In the genomic region with DNA sequence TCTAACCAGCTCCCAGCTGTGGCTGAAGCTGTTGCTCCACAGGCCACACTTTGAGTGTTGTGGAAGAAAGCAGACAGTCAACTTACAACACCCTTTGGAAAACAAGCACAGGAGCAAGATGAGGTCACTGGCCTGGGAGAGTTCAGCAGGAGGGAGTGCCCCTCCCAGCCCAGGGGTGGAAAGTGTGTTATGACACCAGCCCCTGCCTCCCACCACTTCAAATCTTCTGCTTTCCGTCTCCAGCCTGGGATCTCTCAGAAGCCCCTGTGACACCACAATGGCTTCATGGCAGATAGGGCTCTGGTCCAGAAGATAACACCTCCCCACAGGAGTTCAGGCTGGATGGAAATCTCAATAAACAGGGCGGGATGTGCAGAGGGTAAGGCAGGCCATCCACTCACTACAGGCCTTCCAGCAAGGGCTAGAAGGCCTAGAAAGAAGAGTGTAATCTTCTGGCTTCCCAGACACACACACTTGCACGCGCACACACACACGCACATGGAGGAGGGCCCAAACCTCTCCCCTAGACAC, we compare ENCODE assay signal across 12 cellular contexts. TPM values are rescaled to one million over a fixed set of nuclear protein-coding genes. Genes with fewer than 3 reads are reported as not detected.
A peak's percentile ranks its signal among the peaks of the same experiment; 100 is the strongest.
DNase-seq lines count a peak whose midpoint lies in the region; ATAC-seq and TF ChIP-seq lines count a peak whose summit lies in the region.
"Had no signal": no experiment of that assay in that cellular context is flagged by ENCODE, and none has a peak within 500 bp of the region (broad histone marks: within the 10 kb centered on the region; RNA-seq: fewer than 3 reads in every experiment).

No MANE protein-coding gene starts in this region.

- H3K4me1 Mint-ChIP-seq in activated CD8-positive, alpha-beta T cell treated with anti-CD3 and anti-CD28 coated beads for 36 hours (ENCODE audit: low read depth): peaks cover 12% of the 10 kb centered on the region
- H3K4me1 Mint-ChIP-seq in activated CD8-positive, alpha-beta T cell treated with anti-CD3 and anti-CD28 coated beads, Interleukin-2, amount 10 ng/mL, durations not matched to agents 7 days and 5 days (ENCODE audit: low read depth): peaks cover 2% of the 10 kb centered on the region
- peaks cover 3% of the 10 kb centered on the region for H3K4me1 Mint-ChIP-seq in activated CD4-positive, alpha-beta memory T cell treated with anti-CD3 and anti-CD28 coated beads for 36 hours (ENCODE audit: low read depth)

- no peaks in the 10 kb centered on the region for H3K27me3 Mint-ChIP-seq in activated CD8-positive, alpha-beta T cell treated with anti-CD3 and anti-CD28 coated beads for 36 hours
- H3K27me3 Mint-ChIP-seq in activated CD8-positive, alpha-beta T cell treated with anti-CD3 and anti-CD28 coated beads, Interleukin-2, amount 10 ng/mL, durations not matched to agents 7 days and 5 days (ENCODE audit: low read depth): peaks cover 4% of the 10 kb centered on the region
- H3K27me3 Mint-ChIP-seq in activated CD4-positive, alpha-beta memory T cell treated with anti-CD3 and anti-CD28 coated beads for 36 hours: peaks cover 1% of the 10 kb centered on the region

- TF ChIP-seq POLR2A in right lobe of liver (IDR thresholded peaks at IDR 0.05) (no peak), uterus (IDR thresholded peaks at IDR 0.05) (no peak)

- no peak overlapping the region for H3K4me3 Mint-ChIP-seq in activated CD8-positive, alpha-beta T cell treated with anti-CD3 and anti-CD28 coated beads for 36 hours
- no peak overlapping the region for H3K4me3 Mint-ChIP-seq in activated CD8-positive, alpha-beta T cell treated with anti-CD3 and anti-CD28 coated beads, Interleukin-2, amount 10 ng/mL, durations not matched to agents 7 days and 5 days
- H3K4me3 Mint-ChIP-seq in activated CD4-positive, alpha-beta memory T cell treated with anti-CD3 and anti-CD28 coated beads for 36 hours: no peak overlapping the region

- CTCF ChIA-PET in activated CD8-positive, alpha-beta T cell treated with anti-CD3 and anti-CD28 coated beads for 36 hours (lab: Charles Lee): interaction anchor here (0.9 kb wide), 1 partner anchor 46 kb away, joined by 3 read pairs; no protein-coding TSS in a partner anchor
- CTCF ChIA-PET in activated CD8-positive, alpha-beta T cell treated with anti-CD3 and anti-CD28 coated beads, Interleukin-2, amount 10 ng/mL, durations not matched to agents 7 days and 5 days (lab: Charles Lee): no interaction called here
- CTCF ChIA-PET in activated CD4-positive, alpha-beta memory T cell treated with anti-CD3 and anti-CD28 coated beads for 36 hours (lab: Charles Lee): no interaction called here

- POLR2A ChIA-PET in activated CD8-positive, alpha-beta T cell treated with anti-CD3 and anti-CD28 coated beads for 36 hours (lab: Charles Lee): no interaction called here
- POLR2A ChIA-PET in activated CD8-positive, alpha-beta T cell treated with anti-CD3 and anti-CD28 coated beads, Interleukin-2, amount 10 ng/mL, durations not matched to agents 7 days and 5 days (lab: Charles Lee): no interaction called here
- POLR2A ChIA-PET in activated CD4-positive, alpha-beta memory T cell treated with anti-CD3 and anti-CD28 coated beads for 36 hours (lab: Charles Lee): no interaction called here

- no peak for DNase-seq in activated CD8-positive, alpha-beta T cell treated with anti-CD3 and anti-CD28 coated beads for 36 hours
- no peak for DNase-seq in activated CD8-positive, alpha-beta T cell treated with anti-CD3 and anti-CD28 coated beads, Interleukin-2, amount 10 ng/mL, durations not matched to agents 7 days and 5 days
- DNase-seq in right lobe of liver (peak; percentile 58 to 78 (median 63)), uterus (peak; percentile 80 to 94), NCI-H187 treated with DMSO at 0.1 percent for 48 hours (lab: John Stamatoyannopoulos, UW) (no peak)
- no peak for DNase-seq in activated CD4-positive, alpha-beta memory T cell treated with anti-CD3 and anti-CD28 coated beads for 36 hours
- DNase-seq: cerebellar nuclear complex, DND-41, NCI-H2171 treated with DMSO at 0.1 percent for 48 hours, SIG-M5 had no signal

- H3K9me3 Mint-ChIP-seq in activated CD8-positive, alpha-beta T cell treated with anti-CD3 and anti-CD28 coated beads for 36 hours: peaks cover 6% of the 10 kb centered on the region
- H3K9me3 Mint-ChIP-seq in activated CD8-positive, alpha-beta T cell treated with anti-CD3 and anti-CD28 coated beads, Interleukin-2, amount 10 ng/mL, durations not matched to agents 7 days and 5 days (ENCODE audit: insufficient read depth): no peaks in the 10 kb centered on the region
- H3K9me3 Mint-ChIP-seq in activated CD4-positive, alpha-beta memory T cell treated with anti-CD3 and anti-CD28 coated beads for 36 hours: peaks cover 7% of the 10 kb centered on the region

- peak; percentile 13 for ATAC-seq in activated CD8-positive, alpha-beta T cell treated with anti-CD3 and anti-CD28 coated beads for 36 hours
- ATAC-seq in activated CD8-positive, alpha-beta T cell treated with anti-CD3 and anti-CD28 coated beads, Interleukin-2, amount 10 ng/mL, durations not matched to agents 7 days and 5 days: no peak
- peak; percentile 62 for ATAC-seq in esophagus mucosa
- ATAC-seq in right lobe of liver: peak; percentile 63 to 75 (median 69)
- ATAC-seq in GM18867 (IDR thresholded peaks at IDR 0.05; ENCODE audit: unreplicated experiment): no peak

- H3K36me3 ChIP-seq in right lobe of liver (no peaks in the 10 kb centered on the region), uterus (no peaks in the 10 kb centered on the region)

- H3K4me1 ChIP-seq in right lobe of liver (peaks cover 0 to 58% (median 26%) of the 10 kb centered on the region in 4 donors), uterus (no peaks in the 10 kb centered on the region)

- intact Hi-C loops in activated CD8-positive, alpha-beta T cell treated with anti-CD3 and anti-CD28 coated beads for 36 hours (cut with micrococcal nuclease): no loop called here
- intact Hi-C loops in right lobe of liver (cut with DNase I) (no loop called here), uterus (cut with DNase I; ENCODE audit: low total_unique reads) (no loop called here)
- intact Hi-C loops in activated CD4-positive, alpha-beta memory T cell treated with anti-CD3 and anti-CD28 coated beads for 36 hours (cut with micrococcal nuclease): no loop called here

- no peak overlapping the region for H3K4me3 ChIP-seq in right lobe of liver
- H3K4me3 ChIP-seq in uterus: no peak overlapping the region

- no peak for TF ChIP-seq CTCF in activated CD8-positive, alpha-beta T cell treated with anti-CD3 and anti-CD28 coated beads for 36 hours (IDR thresholded peaks at IDR 0.05)
- TF ChIP-seq CTCF in right lobe of liver (IDR thresholded peaks at IDR 0.05) (no peak), uterus (IDR thresholded peaks at IDR 0.05) (no peak)

- WGBS in right lobe of liver (ENCODE audit: insufficient coverage, low coverage, low lambda C conversion rate, missing lambda C conversion rate): 32% methylated on average over 3 of the region's 5 CpGs

- no peaks in the 10 kb centered on the region for H3K36me3 Mint-ChIP-seq in activated CD8-positive, alpha-beta T cell treated with anti-CD3 and anti-CD28 coated beads for 36 hours (ENCODE audit: low read depth)
- H3K36me3 Mint-ChIP-seq in activated CD8-positive, alpha-beta T cell treated with anti-CD3 and anti-CD28 coated beads, Interleukin-2, amount 10 ng/mL, durations not matched to agents 7 days and 5 days (ENCODE audit: low read depth): no peaks in the 10 kb centered on the region
- H3K36me3 Mint-ChIP-seq in activated CD4-positive, alpha-beta memory T cell treated with anti-CD3 and anti-CD28 coated beads for 36 hours: no peaks in the 10 kb centered on the region

- H3K27me3 ChIP-seq in right lobe of liver: no peaks in the 10 kb centered on the region
- no peaks in the 10 kb centered on the region for H3K27me3 ChIP-seq in uterus

- no peak overlapping the region for H3K27ac Mint-ChIP-seq in activated CD8-positive, alpha-beta T cell treated with anti-CD3 and anti-CD28 coated beads for 36 hours
- H3K27ac Mint-ChIP-seq in activated CD8-positive, alpha-beta T cell treated with anti-CD3 and anti-CD28 coated beads, Interleukin-2, amount 10 ng/mL, durations not matched to agents 7 days and 5 days: no peak overlapping the region
- H3K27ac Mint-ChIP-seq in activated CD4-positive, alpha-beta memory T cell treated with anti-CD3 and anti-CD28 coated beads for 36 hours: no peak overlapping the region

- H3K9me3 ChIP-seq in right lobe of liver (no peaks in the 10 kb centered on the region), uterus (no peaks in the 10 kb centered on the region)

- H3K27ac ChIP-seq in right lobe of liver (peak overlapping the region in 2 of 3 donors; percentile 17 to 58), uterus (peak overlapping the region; percentile 59 to 77)

RNA-seq across cellular contexts. Expression of a gene that starts 48.7 kb away (rescaled TPM):
- 10 to 100 TPM; 46.5 to 52.2 TPM for total RNA-seq in activated CD8-positive, alpha-beta T cell treated with anti-CD3 and anti-CD28 coated beads for 36 hours
- 10 to 100 TPM; 39.9 to 40.6 TPM for total RNA-seq in activated CD8-positive, alpha-beta T cell treated with anti-CD3 and anti-CD28 coated beads, Interleukin-2, amount 10 ng/mL, durations not matched to agents 7 days and 5 days
- total RNA-seq in esophagus mucosa (43.8 TPM), right lobe of liver (10 to 100 TPM in 5 of 6 experiments, 1 to 10 TPM in 1; 9.9 to 22.8 (median 12.3) TPM), uterus (100 to 1,000 TPM in 1 of 4 donors, 10 to 100 TPM in 3; 18.7 to 188 (median 36.7) TPM)
- 10 to 100 TPM; 28.5 to 29.2 TPM for total RNA-seq in activated CD4-positive, alpha-beta memory T cell treated with anti-CD3 and anti-CD28 coated beads for 36 hours

Comparison
In these comparisons a context has a peak if more than half of its experiments do, and no peak if none do; other contexts are left out.
1. ATAC-seq: peak in activated CD8-positive, alpha-beta T cell treated with anti-CD3 and anti-CD28 coated beads for 36 hours (single experiment), esophagus mucosa (single experiment) and right lobe of liver (4 of 4); none in activated CD8-positive, alpha-beta T cell treated with anti-CD3 and anti-CD28 coated beads, Interleukin-2, amount 10 ng/mL, durations not matched to agents 7 days and 5 days (single experiment) and GM18867 (single experiment).
2. DNase-seq: peak in right lobe of liver (3 of 3) and uterus (2 of 2); none in activated CD8-positive, alpha-beta T cell treated with anti-CD3 and anti-CD28 coated beads for 36 hours (single experiment), activated CD8-positive, alpha-beta T cell treated with anti-CD3 and anti-CD28 coated beads, Interleukin-2, amount 10 ng/mL, durations not matched to agents 7 days and 5 days (single experiment), NCI-H187 treated with DMSO at 0.1 percent for 48 hours (single experiment) and activated CD4-positive, alpha-beta memory T cell treated with anti-CD3 and anti-CD28 coated beads for 36 hours (single experiment).